ENCODE assay signal across 8 cellular contexts in genomic region chr11:65652511-65653228, GRCh38. TPM values are rescaled to one million over a fixed set of nuclear protein-coding genes. Genes with fewer than 3 reads are reported as not detected.
DNase-seq lines count a peak whose midpoint lies in the region; ATAC-seq and TF ChIP-seq lines count a peak whose summit lies in the region.

No MANE protein-coding gene starts in this region.

- DNase-seq in C1 segment of cervical spinal cord (lab: John Stamatoyannopoulos, UW) (peak; percentile 59 to 98 (median 92)), NCI-H748 (lab: John Stamatoyannopoulos, UW; ENCODE audit: unreplicated experiment) (peak; percentile 93)
- peak; percentile 89 to 93 for DNase-seq in activated CD4-positive, alpha-beta T cell treated with anti-CD3 and anti-CD28 coated beads, Interleukin-2, amount 50 U/mL, for 24 hours (ENCODE audit: low read depth in 1 of 2, low spot score in 1 of 2)
- peak; percentile 96 for DNase-seq in stimulated activated CD4-positive, alpha-beta T cell treated with anti-CD3 and anti-CD28 coated beads, Interleukin-4, amount 100 ng/mL, for 1 hour

- H3K36me3 Mint-ChIP-seq in dendritic cell treated with granulocyte-macrophage colony-stimulating factor and Interleukin-4, amounts not matched to agents 40 ng/mL and 50 ng/mL, for 4 days (ENCODE audit: low read depth), result peaks cover 97% of the 10 kb centered on the region

- no peaks in the 10 kb centered on the region for H3K9me3 ChIP-seq in liver (ENCODE audit: control insufficient read depth in 4 of 4, low read length in 3 of 4)

- no peaks in the 10 kb centered on the region for H3K27me3 Mint-ChIP-seq in dendritic cell treated with granulocyte-macrophage colony-stimulating factor and Interleukin-4, amounts not matched to agents 40 ng/mL and 50 ng/mL, for 4 days

- peaks cover 91% of the 10 kb centered on the region for H3K4me1 Mint-ChIP-seq in dendritic cell treated with granulocyte-macrophage colony-stimulating factor and Interleukin-4, amounts not matched to agents 40 ng/mL and 50 ng/mL, for 4 days (ENCODE audit: low read depth)

- peak overlapping the region; percentile 98 for H3K27ac ChIP-seq in liver (ENCODE audit: low read depth in 1 of 2, low read length in 2 of 2)

- H3K36me3 ChIP-seq in liver (ENCODE audit: control insufficient read depth in 4 of 4, insufficient read depth in 3 of 4, low read depth in 1 of 4, low read length in 3 of 4), result peaks cover 15 to 37% (median 23%) of the 10 kb centered on the region in 4 donors

- peak overlapping the region; percentile 96 for H3K27ac Mint-ChIP-seq in dendritic cell treated with granulocyte-macrophage colony-stimulating factor and Interleukin-4, amounts not matched to agents 40 ng/mL and 50 ng/mL, for 4 days

- no peak for TF ChIP-seq CTCF in liver (IDR thresholded peaks at IDR 0.05; ENCODE audit: low read depth, low read length, missing input control)

- no peak for TF ChIP-seq RAD21 in liver (IDR thresholded peaks at IDR 0.05)

- peak overlapping the region; percentile 75 to 97 for H3K9ac ChIP-seq in liver (ENCODE audit: low read depth in 1 of 2, low read length in 2 of 2)

- no peaks in the 10 kb centered on the region for H3K27me3 ChIP-seq in liver (ENCODE audit: control insufficient read depth in 4 of 4, insufficient read depth in 4 of 4, low read length in 3 of 4)

- peak overlapping the region; percentile 57 to 72 (median 60) for H3K4me3 ChIP-seq in liver (ENCODE audit: low read depth in 1 of 3, low read length in 3 of 3)

- ATAC-seq in GM19351 (IDR thresholded peaks at IDR 0.05; ENCODE audit: unreplicated experiment) (peak; percentile 76), HG03469 (IDR thresholded peaks at IDR 0.05; ENCODE audit: unreplicated experiment) (peak; percentile 32)

- H3K4me1 ChIP-seq in liver (ENCODE audit: control insufficient read depth in 4 of 4, insufficient read depth in 4 of 4, low read length in 3 of 4), result peaks cover 22 to 63% (median 47%) of the 10 kb centered on the region in 4 donors

- intact Hi-C loops in dendritic cell treated with granulocyte-macrophage colony-stimulating factor and Interleukin-4, amounts not matched to agents 40 ng/mL and 50 ng/mL, for 4 days (cut with micrococcal nuclease), result loop anchor here (1.0 to 2.0 kb wide), 3 partner anchors 11 to 38 kb away; partner anchors contain the start of genes MAP3K11 and PCNX3

- WGBS in liver, result under 1% methylated on average over 68 of the region's 68 CpGs

- no peaks in the 10 kb centered on the region for H3K9me3 Mint-ChIP-seq in dendritic cell treated with granulocyte-macrophage colony-stimulating factor and Interleukin-4, amounts not matched to agents 40 ng/mL and 50 ng/mL, for 4 days

- peak overlapping the region; percentile 81 for H3K4me3 Mint-ChIP-seq in dendritic cell treated with granulocyte-macrophage colony-stimulating factor and Interleukin-4, amounts not matched to agents 40 ng/mL and 50 ng/mL, for 4 days

TF ChIP-seq in liver, 16 proteins besides CTCF, POLR2A, EP300 and RAD21:
- TF ChIP-seq GABPA (IDR thresholded peaks at IDR 0.05 in 1 of 2, conservative IDR thresholded peaks at IDR 0.05 in 1 of 2), result peak in 1 of 2 donors; percentile 76
- TF ChIP-seq HNF4A (conservative IDR thresholded peaks at IDR 0.05), result peak in 1 of 2 donors; percentile 23
- peak; percentile 73 to 81 for TF ChIP-seq EGR1 (IDR thresholded peaks at IDR 0.05; ENCODE audit: low read depth in 2 of 2)
- no peak for TF ChIP-seq ATF3 (IDR thresholded peaks at IDR 0.05)
- peak in 1 of 2 donors; percentile 2 for TF ChIP-seq RXRA (IDR thresholded peaks at IDR 0.05)
- TF ChIP-seq FOXA1 (IDR thresholded peaks at IDR 0.05), result no peak
- no peak for TF ChIP-seq HNF4G (IDR thresholded peaks at IDR 0.05)
- TF ChIP-seq, protein P1, sequence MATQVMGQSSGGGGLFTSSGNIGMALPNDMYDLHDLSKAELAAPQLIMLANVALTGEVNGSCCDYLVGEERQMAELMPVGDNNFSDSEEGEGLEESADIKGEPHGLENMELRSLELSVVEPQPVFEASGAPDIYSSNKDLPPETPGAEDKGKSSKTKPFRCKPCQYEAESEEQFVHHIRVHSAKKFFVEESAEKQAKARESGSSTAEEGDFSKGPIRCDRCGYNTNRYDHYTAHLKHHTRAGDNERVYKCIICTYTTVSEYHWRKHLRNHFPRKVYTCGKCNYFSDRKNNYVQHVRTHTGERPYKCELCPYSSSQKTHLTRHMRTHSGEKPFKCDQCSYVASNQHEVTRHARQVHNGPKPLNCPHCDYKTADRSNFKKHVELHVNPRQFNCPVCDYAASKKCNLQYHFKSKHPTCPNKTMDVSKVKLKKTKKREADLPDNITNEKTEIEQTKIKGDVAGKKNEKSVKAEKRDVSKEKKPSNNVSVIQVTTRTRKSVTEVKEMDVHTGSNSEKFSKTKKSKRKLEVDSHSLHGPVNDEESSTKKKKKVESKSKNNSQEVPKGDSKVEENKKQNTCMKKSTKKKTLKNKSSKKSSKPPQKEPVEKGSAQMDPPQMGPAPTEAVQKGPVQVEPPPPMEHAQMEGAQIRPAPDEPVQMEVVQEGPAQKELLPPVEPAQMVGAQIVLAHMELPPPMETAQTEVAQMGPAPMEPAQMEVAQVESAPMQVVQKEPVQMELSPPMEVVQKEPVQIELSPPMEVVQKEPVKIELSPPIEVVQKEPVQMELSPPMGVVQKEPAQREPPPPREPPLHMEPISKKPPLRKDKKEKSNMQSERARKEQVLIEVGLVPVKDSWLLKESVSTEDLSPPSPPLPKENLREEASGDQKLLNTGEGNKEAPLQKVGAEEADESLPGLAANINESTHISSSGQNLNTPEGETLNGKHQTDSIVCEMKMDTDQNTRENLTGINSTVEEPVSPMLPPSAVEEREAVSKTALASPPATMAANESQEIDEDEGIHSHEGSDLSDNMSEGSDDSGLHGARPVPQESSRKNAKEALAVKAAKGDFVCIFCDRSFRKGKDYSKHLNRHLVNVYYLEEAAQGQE (IDR thresholded peaks at IDR 0.05), result peak; percentile 41
- peak; percentile 37 for TF ChIP-seq SP1 (IDR thresholded peaks at IDR 0.05)
- TF ChIP-seq YY1 (IDR thresholded peaks at IDR 0.05), result peak; percentile 66
- peak; percentile 4 for TF ChIP-seq MAX (IDR thresholded peaks at IDR 0.05)

RNA-seq across cellular contexts. Expression of gene RELA, which starts 10.0 kb away (rescaled TPM):
- 10 to 100 TPM; 11.1 to 22.6 TPM for total RNA-seq in liver
- polyA plus RNA-seq in liver, result 10 to 100 TPM; 21.3 to 30.7 TPM

RNA-seq across cellular contexts. Expression of gene SIPA1, which starts 14.8 kb away (rescaled TPM):
- 10 to 100 TPM; 15.4 to 34.9 TPM for total RNA-seq in liver
- 10 to 100 TPM; 16.1 to 29.5 TPM for polyA plus RNA-seq in liver

RNA-seq across cellular contexts. Expression of gene PCNX3, which starts 37.1 kb away (rescaled TPM):
- 10 to 100 TPM; 11.5 to 13.4 TPM for total RNA-seq in liver
- 10 to 100 TPM in 1 of 2 donors, 1 to 10 TPM in 1; 4.7 to 12.8 TPM for polyA plus RNA-seq in liver

RNA-seq across cellular contexts. Expression of gene MAP3K11, which starts 38.6 kb away (rescaled TPM):
- total RNA-seq in liver, result 10 to 100 TPM; 23.7 to 49.3 TPM
- polyA plus RNA-seq in liver, result 10 to 100 TPM; 22.9 to 49.7 TPM

RNA-seq across cellular contexts. Expression of gene KCNK7, which starts 57.1 kb away (rescaled TPM):
- under 1 TPM; 0.14 to 0.17 TPM for total RNA-seq in liver
- under 1 TPM; 0.32 TPM for polyA plus RNA-seq in liver

Comparison
In these comparisons a context has a peak if more than half of its experiments do, and no peak if none do; other contexts are left out.
1. Peak in every context shown above with its lines: DNase-seq, ATAC-seq, H3K4me3 ChIP-seq and H3K27ac ChIP-seq.